In genomic region chr16:3611145-3611977, GRCh38 we compare ENCODE assay signal across 1 cellular context.
A peak's percentile ranks its signal among the peaks of the same experiment; 100 is the strongest.
TF ChIP-seq lines count a peak whose summit lies in the region.

SLX4 (minus strand) TSS chr16:3611606; CDS start chr16:3608964, 2,642 bp downstream.

TF ChIP-seq in HepG2, 621 proteins besides CTCF, POLR2A, EP300 and RAD21 (continued from another document and continues in another):
- TF ChIP-seq, protein P1, sequence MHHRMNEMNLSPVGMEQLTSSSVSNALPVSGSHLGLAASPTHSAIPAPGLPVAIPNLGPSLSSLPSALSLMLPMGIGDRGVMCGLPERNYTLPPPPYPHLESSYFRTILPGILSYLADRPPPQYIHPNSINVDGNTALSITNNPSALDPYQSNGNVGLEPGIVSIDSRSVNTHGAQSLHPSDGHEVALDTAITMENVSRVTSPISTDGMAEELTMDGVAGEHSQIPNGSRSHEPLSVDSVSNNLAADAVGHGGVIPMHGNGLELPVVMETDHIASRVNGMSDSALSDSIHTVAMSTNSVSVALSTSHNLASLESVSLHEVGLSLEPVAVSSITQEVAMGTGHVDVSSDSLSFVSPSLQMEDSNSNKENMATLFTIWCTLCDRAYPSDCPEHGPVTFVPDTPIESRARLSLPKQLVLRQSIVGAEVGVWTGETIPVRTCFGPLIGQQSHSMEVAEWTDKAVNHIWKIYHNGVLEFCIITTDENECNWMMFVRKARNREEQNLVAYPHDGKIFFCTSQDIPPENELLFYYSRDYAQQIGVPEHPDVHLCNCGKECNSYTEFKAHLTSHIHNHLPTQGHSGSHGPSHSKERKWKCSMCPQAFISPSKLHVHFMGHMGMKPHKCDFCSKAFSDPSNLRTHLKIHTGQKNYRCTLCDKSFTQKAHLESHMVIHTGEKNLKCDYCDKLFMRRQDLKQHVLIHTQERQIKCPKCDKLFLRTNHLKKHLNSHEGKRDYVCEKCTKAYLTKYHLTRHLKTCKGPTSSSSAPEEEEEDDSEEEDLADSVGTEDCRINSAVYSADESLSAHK (CRISPR knock-in tag; IDR thresholded peaks at IDR 0.05; ENCODE audit: borderline replicate concordance) = no peak
- TF ChIP-seq HMGXB3 (CRISPR knock-in tag; IDR thresholded peaks at IDR 0.05; ENCODE audit: borderline replicate concordance) (no peak), ZNF138 (CRISPR knock-in tag; IDR thresholded peaks at IDR 0.05; ENCODE audit: low read depth) (peak; percentile 31; the same call in 1 of the 2 replicates), ETV5 (CRISPR knock-in tag; IDR thresholded peaks at IDR 0.05; ENCODE audit: borderline replicate concordance) (peak; percentile 75; the same call in 1 of the 2 replicates), GLI4 (CRISPR knock-in tag; IDR thresholded peaks at IDR 0.05; ENCODE audit: borderline replicate concordance) (no peak), ZNF512 (CRISPR knock-in tag; IDR thresholded peaks at IDR 0.05) (no peak), SMARCE1 (IDR thresholded peaks at IDR 0.05; ENCODE audit: borderline replicate concordance) (no peak), FOXJ3 (CRISPR knock-in tag; IDR thresholded peaks at IDR 0.05; ENCODE audit: borderline replicate concordance) (no peak), ZNF670 (CRISPR knock-in tag; IDR thresholded peaks at IDR 0.05; ENCODE audit: borderline replicate concordance) (no peak), HHEX (CRISPR knock-in tag; IDR thresholded peaks at IDR 0.05) (no peak), ZNF710 (CRISPR knock-in tag; IDR thresholded peaks at IDR 0.05; ENCODE audit: borderline replicate concordance) (peak; percentile 61; the same call in 1 of the 2 replicates), BATF2 (CRISPR knock-in tag; IDR thresholded peaks at IDR 0.05) (no peak), FOXC1 (CRISPR knock-in tag; IDR thresholded peaks at IDR 0.05; ENCODE audit: borderline replicate concordance) (no peak; the same call in 1 of the 2 replicates), ZNF326 (CRISPR knock-in tag; IDR thresholded peaks at IDR 0.05; ENCODE audit: borderline replicate concordance) (no peak), MIXL1 (CRISPR knock-in tag; IDR thresholded peaks at IDR 0.05) (no peak), SMYD3 (CRISPR knock-in tag; IDR thresholded peaks at IDR 0.05) (no peak), JARID2 (CRISPR knock-in tag; IDR thresholded peaks at IDR 0.05; ENCODE audit: insufficient replicate concordance) (no peak), KLF6 (CRISPR knock-in tag; IDR thresholded peaks at IDR 0.05) (no peak), ZNF451 (CRISPR knock-in tag; IDR thresholded peaks at IDR 0.05) (no peak), ZFP90 (CRISPR knock-in tag; IDR thresholded peaks at IDR 0.05; ENCODE audit: borderline replicate concordance) (no peak), ZBTB3 (CRISPR knock-in tag; IDR thresholded peaks at IDR 0.05; ENCODE audit: borderline replicate concordance, low read depth) (no peak), CHCHD3 (CRISPR knock-in tag; IDR thresholded peaks at IDR 0.05) (no peak), KDM2A (CRISPR knock-in tag; IDR thresholded peaks at IDR 0.05; ENCODE audit: borderline replicate concordance, low read depth) (peak; percentile 15; the same call in 1 of the 2 replicates), SALL1 (CRISPR knock-in tag; IDR thresholded peaks at IDR 0.05) (peak; percentile 26; the same call in 1 of the 2 replicates), PBX2 (CRISPR knock-in tag; IDR thresholded peaks at IDR 0.05) (no peak), PHF5A (CRISPR knock-in tag; IDR thresholded peaks at IDR 0.05; ENCODE audit: low read depth, unreplicated experiment) (no peak), GABPB1 (CRISPR knock-in tag; IDR thresholded peaks at IDR 0.05) (peak; percentile 89), ARNT (IDR thresholded peaks at IDR 0.05) (no peak), ZBTB1 (CRISPR knock-in tag; IDR thresholded peaks at IDR 0.05; ENCODE audit: borderline replicate concordance) (no peak), HNRNPH1 (optimal IDR thresholded peaks at IDR 0.05; ENCODE audit: low read depth, low read length) (no peak), ZNF781 (CRISPR knock-in tag; IDR thresholded peaks at IDR 0.05; ENCODE audit: borderline replicate concordance, not compliant biosample characterization) (no peak), MAZ (IDR thresholded peaks at IDR 0.05; ENCODE audit: borderline replicate concordance, low read depth, low read length) (peak; percentile 73; the same call in 1 of the 2 replicates), MAZ (CRISPR knock-in tag; IDR thresholded peaks at IDR 0.05; ENCODE audit: low read depth) (0 out of 2 replicates have a peak, but pooled peaks have one; percentile 56), ZNF597 (CRISPR knock-in tag; IDR thresholded peaks at IDR 0.05) (no peak), REL (CRISPR knock-in tag; conservative IDR thresholded peaks at IDR 0.05) (no peak), POGK (CRISPR knock-in tag; conservative IDR thresholded peaks at IDR 0.05) (peak; percentile 52), MBD4 (IDR thresholded peaks at IDR 0.05; ENCODE audit: borderline replicate concordance, low read length) (no peak), ZNF749 (CRISPR knock-in tag; IDR thresholded peaks at IDR 0.05; ENCODE audit: borderline replicate concordance) (0 out of 2 replicates have a peak, but pooled peaks have one; percentile 38)
- TF ChIP-seq, protein P2, sequence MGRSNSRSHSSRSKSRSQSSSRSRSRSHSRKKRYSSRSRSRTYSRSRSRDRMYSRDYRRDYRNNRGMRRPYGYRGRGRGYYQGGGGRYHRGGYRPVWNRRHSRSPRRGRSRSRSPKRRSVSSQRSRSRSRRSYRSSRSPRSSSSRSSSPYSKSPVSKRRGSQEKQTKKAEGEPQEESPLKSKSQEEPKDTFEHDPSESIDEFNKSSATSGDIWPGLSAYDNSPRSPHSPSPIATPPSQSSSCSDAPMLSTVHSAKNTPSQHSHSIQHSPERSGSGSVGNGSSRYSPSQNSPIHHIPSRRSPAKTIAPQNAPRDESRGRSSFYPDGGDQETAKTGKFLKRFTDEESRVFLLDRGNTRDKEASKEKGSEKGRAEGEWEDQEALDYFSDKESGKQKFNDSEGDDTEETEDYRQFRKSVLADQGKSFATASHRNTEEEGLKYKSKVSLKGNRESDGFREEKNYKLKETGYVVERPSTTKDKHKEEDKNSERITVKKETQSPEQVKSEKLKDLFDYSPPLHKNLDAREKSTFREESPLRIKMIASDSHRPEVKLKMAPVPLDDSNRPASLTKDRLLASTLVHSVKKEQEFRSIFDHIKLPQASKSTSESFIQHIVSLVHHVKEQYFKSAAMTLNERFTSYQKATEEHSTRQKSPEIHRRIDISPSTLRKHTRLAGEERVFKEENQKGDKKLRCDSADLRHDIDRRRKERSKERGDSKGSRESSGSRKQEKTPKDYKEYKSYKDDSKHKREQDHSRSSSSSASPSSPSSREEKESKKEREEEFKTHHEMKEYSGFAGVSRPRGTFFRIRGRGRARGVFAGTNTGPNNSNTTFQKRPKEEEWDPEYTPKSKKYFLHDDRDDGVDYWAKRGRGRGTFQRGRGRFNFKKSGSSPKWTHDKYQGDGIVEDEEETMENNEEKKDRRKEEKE (IDR thresholded peaks at IDR 0.05) = no peak
- TF ChIP-seq, protein P3, sequence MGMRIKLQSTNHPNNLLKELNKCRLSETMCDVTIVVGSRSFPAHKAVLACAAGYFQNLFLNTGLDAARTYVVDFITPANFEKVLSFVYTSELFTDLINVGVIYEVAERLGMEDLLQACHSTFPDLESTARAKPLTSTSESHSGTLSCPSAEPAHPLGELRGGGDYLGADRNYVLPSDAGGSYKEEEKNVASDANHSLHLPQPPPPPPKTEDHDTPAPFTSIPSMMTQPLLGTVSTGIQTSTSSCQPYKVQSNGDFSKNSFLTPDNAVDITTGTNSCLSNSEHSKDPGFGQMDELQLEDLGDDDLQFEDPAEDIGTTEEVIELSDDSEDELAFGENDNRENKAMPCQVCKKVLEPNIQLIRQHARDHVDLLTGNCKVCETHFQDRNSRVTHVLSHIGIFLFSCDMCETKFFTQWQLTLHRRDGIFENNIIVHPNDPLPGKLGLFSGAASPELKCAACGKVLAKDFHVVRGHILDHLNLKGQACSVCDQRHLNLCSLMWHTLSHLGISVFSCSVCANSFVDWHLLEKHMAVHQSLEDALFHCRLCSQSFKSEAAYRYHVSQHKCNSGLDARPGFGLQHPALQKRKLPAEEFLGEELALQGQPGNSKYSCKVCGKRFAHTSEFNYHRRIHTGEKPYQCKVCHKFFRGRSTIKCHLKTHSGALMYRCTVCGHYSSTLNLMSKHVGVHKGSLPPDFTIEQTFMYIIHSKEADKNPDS (CRISPR knock-in tag; IDR thresholded peaks at IDR 0.05) = no peak
